In the genomic region with DNA sequence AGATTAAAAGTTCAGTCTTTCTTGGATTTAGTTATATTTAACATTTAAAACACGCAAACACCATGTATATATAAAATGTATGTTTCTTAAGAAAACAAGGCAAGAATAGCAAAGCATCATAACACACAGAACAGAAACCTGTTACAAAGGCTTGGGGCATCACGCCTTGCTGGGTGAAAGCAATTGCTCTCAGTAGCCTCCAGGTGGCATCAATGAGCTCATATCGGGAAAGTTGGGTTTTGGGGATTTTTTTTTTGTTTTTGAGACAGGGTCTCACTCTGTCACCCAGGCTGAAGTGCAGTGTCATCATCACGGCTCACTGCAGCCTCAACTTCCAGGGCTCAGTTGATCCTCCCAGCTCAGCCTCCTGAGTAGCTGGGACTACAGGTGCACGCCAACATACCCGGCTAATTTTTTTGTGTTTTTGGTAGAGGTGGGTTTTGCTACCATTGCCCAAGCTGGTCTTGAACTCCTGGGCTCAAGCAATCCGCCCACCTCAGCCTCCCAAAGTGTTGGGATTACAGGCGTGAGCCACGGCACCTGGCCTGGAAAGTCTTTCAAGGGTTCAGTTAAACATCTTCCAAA, we compare ENCODE assay signal across 8 cellular contexts. TPM values are rescaled to one million over a fixed set of nuclear protein-coding genes. Genes with fewer than 3 reads are reported as not detected.
DNase-seq lines count a peak whose midpoint lies in the region; ATAC-seq, FAIRE-seq and TF ChIP-seq lines count a peak whose summit lies in the region.

No MANE protein-coding gene starts in this region.

- peak; percentile 26 for DNase-seq in BE2C
- DNase-seq in GM13977 (ENCODE audit: low spot score), result peak; percentile 80
- peak; percentile 69 for DNase-seq in NCI-H82 (lab: John Stamatoyannopoulos, UW)
- no peak for DNase-seq in GM12878 (ENCODE audit: low read depth, low spot score)
- DNase-seq in kidney, result no peak
- DNase-seq in stromal cell of bone marrow (ENCODE audit: low read depth), result peak; percentile 17

- H3K9me3 ChIP-seq in BE2C, result no peaks in the 10 kb centered on the region
- H3K9me3 ChIP-seq in GM12878 (replicated peaks; ENCODE audit: control insufficient read depth, insufficient read depth, low read length), result no peaks in the 10 kb centered on the region
- H3K9me3 ChIP-seq in kidney (ENCODE audit: control insufficient read depth in 1 of 2, low read length in 2 of 2), result no peaks in the 10 kb centered on the region

- RAD21 ChIA-PET in GM12878 (lab: Charles Lee; ENCODE audit: unreplicated experiment), result interaction anchor here (0.6 to 2.7 kb wide), 15 partner anchors 10 to 217 kb away, joined by 3 to 28 read pairs (median 4); partner anchors contain the start of gene ANKFY1

- TF ChIP-seq RAD21 in GM12878 (IDR thresholded peaks at IDR 0.05; ENCODE audit: insufficient read depth, low read depth, low read length), result peak; percentile 61

- no peak for TF ChIP-seq EP300 in GM12878 (IDR thresholded peaks at IDR 0.05; ENCODE audit: borderline replicate concordance in 1 of 2, control insufficient read depth in 1 of 2, low read depth in 2 of 2, low read length in 2 of 2)

- H3K36me3 ChIP-seq in BE2C (peaks cover 5% of the 10 kb centered on the region; the same call in 1 of the 2 replicates), GM12878 (ENCODE audit: control insufficient read depth in 2 of 2, insufficient read depth in 2 of 2, low read length in 1 of 2) (peaks cover 10 to 25% of the 10 kb centered on the region in 2 experiments), kidney (ENCODE audit: control insufficient read depth in 1 of 2, insufficient read depth in 2 of 2, low read length in 2 of 2) (peaks cover 9 to 15% of the 10 kb centered on the region in 2 donors)

- SMC1A ChIA-PET in GM12878 (lab: Charles Lee; ENCODE audit: uncharacterized antibody, unreplicated experiment), result interaction anchor here (0.7 to 2.7 kb wide), 15 partner anchors 10 to 251 kb away, joined by 3 to 19 read pairs (median 4); no protein-coding TSS in a partner anchor

- H3K4me1 ChIP-seq in BE2C, result no peaks in the 10 kb centered on the region
- H3K4me1 ChIP-seq in GM12878 (ENCODE audit: control insufficient read depth, insufficient read depth, low read length), result no peaks in the 10 kb centered on the region
- no peaks in the 10 kb centered on the region for H3K4me1 ChIP-seq in kidney (ENCODE audit: control insufficient read depth in 1 of 2, insufficient read depth in 1 of 2, low read depth in 1 of 2, low read length in 2 of 2)

- TF ChIP-seq POLR2A in GM12878 (IDR thresholded peaks at IDR 0.05; ENCODE audit: low read depth, low read length), result no peak

- BruUV-seq in GM12878 (replicated peaks; lab: Mats Ljungman, UMichigan), result no TSS peak

- intact Hi-C loops in GM12878 (cut with micrococcal nuclease; ENCODE audit: unreplicated experiment), result loop anchor here (1.0 kb wide), 1 partner anchor 213 kb away; no protein-coding TSS in a partner anchor
- intact Hi-C loops in kidney (cut with DNase I), result no loop called here

- in situ Hi-C loops in GM13977 (cut with MboI; ENCODE audit: low pct_unique_long_range_greater_than_20kb, low sequenced_read_pairs, unreplicated experiment), result loop anchor here (10.0 kb wide), 1 partner anchor 215 kb away; no protein-coding TSS in a partner anchor
- in situ Hi-C loops in GM12878 (cut with MboI), result no loop called here

- 50% methylated on average over 9 of the region's 9 CpGs for WGBS in GM12878 (ENCODE audit: insufficient coverage, insufficient replicate concordance, low lambda C conversion rate, missing lambda C conversion rate)

- FAIRE-seq in GM12878 (lab: Jason Lieb, UNC) (peak; percentile 83), kidney (lab: Jason Lieb, UNC) (peak; percentile 64)

- H3K4me2 ChIP-seq in GM12878 (ENCODE audit: control insufficient read depth, insufficient read depth), result no peak overlapping the region

- TF ChIP-seq CTCF in BE2C (IDR thresholded peaks at IDR 0.05; ENCODE audit: low read depth, low read length) (peak; percentile 66), GM13977 (IDR thresholded peaks at IDR 0.05; ENCODE audit: extremely low read depth, insufficient read depth, missing control alignments) (peak; percentile 76), GM12878 (IDR thresholded peaks at IDR 0.05 in 2 of 3, conservative IDR thresholded peaks at IDR 0.05 in 1 of 3; ENCODE audit: control insufficient read depth in 2 of 3, extremely low read depth in 1 of 3, insufficient read depth in 1 of 3, low read depth in 3 of 3, low read length in 3 of 3) (peak; percentile 64 to 79 (median 72)), kidney (IDR thresholded peaks at IDR 0.05; ENCODE audit: borderline replicate concordance, extremely low read depth, insufficient read depth) (peak; percentile 57)

- CTCF ChIA-PET in GM12878 (lab: Yijun Ruan, JAX), result interaction anchor here (0.5 to 2.7 kb wide), 49 partner anchors 9 to 363 kb away, joined by 3 to 39 read pairs (median 4); partner anchors contain the start of genes CYB5D2 and ZZEF1

- H3K27me3 ChIP-seq in BE2C (no peaks in the 10 kb centered on the region), GM12878 (replicated peaks in 1 of 2; ENCODE audit: control insufficient read depth in 2 of 2, insufficient read depth in 2 of 2, low read length in 1 of 2) (no peaks in the 10 kb centered on the region)

- H3K4me3 ChIP-seq in BE2C (ENCODE audit: low read depth, low read length) (no peak overlapping the region), GM12878 (no peak overlapping the region), kidney (ENCODE audit: low read length in 2 of 2) (no peak overlapping the region)

- no peaks in the 10 kb centered on the region for H4K20me1 ChIP-seq in GM12878 (ENCODE audit: control insufficient read depth, insufficient read depth)

- POLR2A ChIA-PET in GM12878 (lab: Charles Lee), result interaction anchor here (0.6 to 1.0 kb wide), 3 partner anchors 62 to 453 kb away, joined by 3 to 4 read pairs (median 4); no protein-coding TSS in a partner anchor

- no peaks in the 10 kb centered on the region for H3K79me2 ChIP-seq in GM12878 (ENCODE audit: control insufficient read depth, insufficient read depth, low read length)

- H2AFZ ChIP-seq in GM12878 (ENCODE audit: control insufficient read depth, low read depth, low read length), result no peak overlapping the region

- no peak overlapping the region for H3K9ac ChIP-seq in GM12878 (ENCODE audit: control insufficient read depth, insufficient read depth, low read length)
- no peak overlapping the region for H3K9ac ChIP-seq in kidney (ENCODE audit: low read length in 2 of 2)

- H3K27ac ChIP-seq in GM12878 (ENCODE audit: control insufficient read depth, insufficient read depth) (no peak overlapping the region), kidney (ENCODE audit: low read depth in 2 of 2, low read length in 2 of 2) (no peak overlapping the region)

- ATAC-seq in GM12878 (peak; percentile 81), GM18909 (IDR thresholded peaks at IDR 0.05; ENCODE audit: poor library complexity, unreplicated experiment) (no peak), HG03045 (IDR thresholded peaks at IDR 0.05; ENCODE audit: unreplicated experiment) (no peak)

RNA-seq across cellular contexts. Expression of gene CYB5D2, which starts 56.9 kb away (rescaled TPM):
- 27.1 TPM for polyA plus RNA-seq in BE2C (2012; ENCODE audit: insufficient read depth, insufficient read length, low read depth)
- total RNA-seq in GM12878 (2013; cell fraction: nucleolus; rRNA removed), result 4.4 and 5.6 TPM in 2 replicates
- 14.9 and 16.9 TPM in 2 replicates for total RNA-seq in GM12878 (2014; rRNA removed)
- 10.7 and 11.7 TPM in 2 replicates for total RNA-seq in GM12878 (2014; rRNA removed; fragmentation: Illumina TruSeq; extraction: Trizol)
- total RNA-seq in GM12878 (2021), result 8.5 and 9.6 TPM in 2 replicates
- 5.9 TPM for polyA plus RNA-seq in GM12878 (2011; ENCODE audit: low read depth)
- 6.3 and 10.7 TPM in 2 replicates for polyA plus RNA-seq in GM12878 (2011; rRNA removed)
- polyA plus RNA-seq in GM12878 (2011; cell fraction: cytosol; rRNA removed), result 19.2 and 23.4 TPM in 2 replicates
- 7.1 and 8.6 TPM in 2 replicates for polyA plus RNA-seq in GM12878 (2011; cell fraction: nucleus; rRNA removed)
- polyA plus RNA-seq in GM12878 (2012), result 10.3 and 11.5 TPM in 2 replicates
- 7.4 and 11.0 TPM in 2 replicates for polyA plus RNA-seq in GM12878 (2014; fragmentation: Illumina TruSeq; extraction: Trizol)
- polyA plus RNA-seq in GM12878 (2014; fragmentation: Nextera tagmentation; extraction: Ambion mirVana), result 1 to 10 TPM; 3.9 to 4.1 TPM
- 13.3 and 16.0 TPM in 2 replicates for polyA plus RNA-seq in GM12878 (2014; rRNA removed)
- 10 to 100 TPM; 11.0 to 12.2 TPM for polyA plus RNA-seq in GM12878 (2016; fragmentation: Nextera tagmentation; extraction: Ambion mirVana)
- 6.4 and 17.8 TPM in 2 replicates for polyA minus RNA-seq in GM12878 (2011; rRNA and poly(A)+ RNA removed)
- 3.9 and 5.0 TPM in 2 replicates for polyA minus RNA-seq in GM12878 (2011; cell fraction: cytosol; rRNA and poly(A)+ RNA removed)
- 3.3 and 4.8 TPM in 2 replicates for polyA minus RNA-seq in GM12878 (2011; cell fraction: nucleus; rRNA and poly(A)+ RNA removed)
- total RNA-seq in kidney, result 29.8 TPM
- polyA plus RNA-seq in kidney (ENCODE audit: insufficient read depth, low read depth, low replicate concordance), result 49.7 TPM

RNA-seq across cellular contexts. Expression of gene ZZEF1, which starts 57.1 kb away (rescaled TPM):
- 27.8 TPM for polyA plus RNA-seq in BE2C (2012; ENCODE audit: insufficient read depth, insufficient read length, low read depth)
- 178 and 196 TPM in 2 replicates for total RNA-seq in GM12878 (2013; cell fraction: nucleolus; rRNA removed)
- total RNA-seq in GM12878 (2014; rRNA removed), result 26.8 and 30.8 TPM in 2 replicates
- 16.8 and 19.0 TPM in 2 replicates for total RNA-seq in GM12878 (2014; rRNA removed; fragmentation: Illumina TruSeq; extraction: Trizol)
- total RNA-seq in GM12878 (2021), result 29.3 and 34.3 TPM in 2 replicates
- 13.0 TPM for polyA plus RNA-seq in GM12878 (2011; ENCODE audit: low read depth)
- 16.2 and 21.3 TPM in 2 replicates for polyA plus RNA-seq in GM12878 (2011; rRNA removed)
- polyA plus RNA-seq in GM12878 (2011; cell fraction: cytosol; rRNA removed), result 16.1 and 18.3 TPM in 2 replicates
- 58.9 and 71.6 TPM in 2 replicates for polyA plus RNA-seq in GM12878 (2011; cell fraction: nucleus; rRNA removed)
- 15.5 and 16.4 TPM in 2 replicates for polyA plus RNA-seq in GM12878 (2012)
- 20.1 and 22.7 TPM in 2 replicates for polyA plus RNA-seq in GM12878 (2014; fragmentation: Illumina TruSeq; extraction: Trizol)
- 1 to 10 TPM in 1 of 2 experiments, under 1 TPM in 1; 0.88 to 1.1 TPM for polyA plus RNA-seq in GM12878 (2014; fragmentation: Nextera tagmentation; extraction: Ambion mirVana)
- 18.7 and 19.3 TPM in 2 replicates for polyA plus RNA-seq in GM12878 (2014; rRNA removed)
- 1 to 10 TPM; 6.5 to 6.8 TPM for polyA plus RNA-seq in GM12878 (2016; fragmentation: Nextera tagmentation; extraction: Ambion mirVana)
- 69.6 and 77.8 TPM in 2 replicates for polyA minus RNA-seq in GM12878 (2011; rRNA and poly(A)+ RNA removed)
- polyA minus RNA-seq in GM12878 (2011; cell fraction: cytosol; rRNA and poly(A)+ RNA removed), result 18.0 and 25.4 TPM in 2 replicates
- polyA minus RNA-seq in GM12878 (2011; cell fraction: nucleus; rRNA and poly(A)+ RNA removed), result 58.6 and 99.3 TPM in 2 replicates
- 56.1 TPM for total RNA-seq in kidney
- 4.6 TPM for polyA plus RNA-seq in kidney (ENCODE audit: insufficient read depth, low read depth, low replicate concordance)

Comparison
In these comparisons a context has a peak if more than half of its experiments do, and no peak if none do; other contexts are left out.
1. DNase-seq: peak in BE2C (single experiment), GM13977 (single experiment), NCI-H82 (single experiment) and stromal cell of bone marrow (single experiment); none in GM12878 (single experiment) and kidney (single experiment).
2. Peak in every context shown above with its lines, with median percentiles within 50 percentile points of each other: CTCF ChIP-seq.